In the genomic region with DNA sequence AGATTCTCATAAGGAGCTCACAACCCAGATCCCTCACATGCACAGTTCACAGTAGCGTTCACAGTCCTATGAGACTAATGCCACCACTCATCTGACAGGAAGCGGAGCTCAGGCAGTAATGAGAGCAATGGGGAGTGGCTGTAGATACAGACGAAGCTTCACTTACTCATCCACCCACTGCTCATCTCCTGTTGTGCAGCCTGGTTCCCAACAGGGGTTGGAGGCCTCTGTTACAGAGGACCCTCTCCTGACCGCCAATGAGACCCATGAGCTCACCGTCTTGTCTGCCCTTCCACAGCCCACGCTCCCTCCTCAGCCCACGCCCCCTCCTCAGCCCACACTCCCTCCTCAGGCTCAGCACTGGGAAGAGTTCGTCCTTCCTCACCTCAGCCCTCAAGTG, we compare ENCODE assay signal across 13 cellular contexts. TPM values are rescaled to one million over a fixed set of nuclear protein-coding genes. Genes with fewer than 3 reads are reported as not detected.
DNase-seq lines count a peak whose midpoint lies in the region; FAIRE-seq and TF ChIP-seq lines count a peak whose summit lies in the region.
"Had no signal": no experiment of that assay in that cellular context is flagged by ENCODE, and none has a peak within 500 bp of the region (broad histone marks: within the 10 kb centered on the region; RNA-seq: fewer than 3 reads in every experiment).

No MANE protein-coding gene starts in this region.

- FAIRE-seq in bronchial epithelial cell (lab: Jason Lieb, UNC), result no peak
- FAIRE-seq: endothelial cell of umbilical vein had no signal

- H2AFZ ChIP-seq in Loucy (ENCODE audit: low read length) (peak overlapping the region; percentile 47; the same call in 1 of the 2 replicates), osteoblast (ENCODE audit: low read length) (no peak overlapping the region)
- H2AFZ ChIP-seq: neural progenitor cell had no signal

- no peak for TF ChIP-seq POLR2A in thyroid gland (IDR thresholded peaks at IDR 0.05)

- H3K4me3 ChIP-seq in Loucy (ENCODE audit: low read length, poor library complexity, severe bottlenecking), result no peak overlapping the region
- H3K4me3 ChIP-seq in bronchial epithelial cell (ENCODE audit: low read depth, low read length), result no peak overlapping the region
- H3K4me3 ChIP-seq in thyroid gland (replicated peaks in 1 of 3), result no peak overlapping the region
- H3K4me3 ChIP-seq in osteoblast (ENCODE audit: insufficient read depth, low read length), result no peak overlapping the region
- H3K4me3 ChIP-seq: neural progenitor cell had no signal

- intact Hi-C loops in thyroid gland (cut with DNase I), result no loop called here

- no peak for TF ChIP-seq CTCF in Loucy (conservative IDR thresholded peaks at IDR 0.05; ENCODE audit: low read length)
- TF ChIP-seq CTCF in bronchial epithelial cell (IDR thresholded peaks at IDR 0.05; ENCODE audit: insufficient read depth, low read length, severe bottlenecking), result no peak
- no peak for TF ChIP-seq CTCF in thyroid gland (IDR thresholded peaks at IDR 0.05)
- TF ChIP-seq CTCF in osteoblast (IDR thresholded peaks at IDR 0.05; ENCODE audit: extremely low read depth, low read depth, low read length), result no peak

- H3K36me3 ChIP-seq in Loucy (ENCODE audit: insufficient read depth, low read length) (no peaks in the 10 kb centered on the region), bronchial epithelial cell (ENCODE audit: control insufficient read depth, insufficient read depth, low read length) (no peaks in the 10 kb centered on the region), thyroid gland (no peaks in the 10 kb centered on the region), osteoblast (ENCODE audit: insufficient read depth, low read length) (no peaks in the 10 kb centered on the region)
- H3K36me3 ChIP-seq: neural progenitor cell had no signal

- H4K20me1 ChIP-seq in Loucy (ENCODE audit: insufficient read depth, low read length, poor library complexity, severe bottlenecking), result no peaks in the 10 kb centered on the region
- no peaks in the 10 kb centered on the region for H4K20me1 ChIP-seq in osteoblast (ENCODE audit: insufficient read depth, low read length)

- H3K27ac ChIP-seq in thyroid gland (no peak overlapping the region), osteoblast (ENCODE audit: low read depth, low read length) (no peak overlapping the region)
- H3K27ac ChIP-seq: neural progenitor cell had no signal

- H3K9me2 ChIP-seq in Loucy (replicated peaks; ENCODE audit: low read depth, low read length), result no peaks in the 10 kb centered on the region

- H3K27me3 ChIP-seq in Loucy (ENCODE audit: insufficient read depth, low read length, poor library complexity, severe bottlenecking), result no peaks in the 10 kb centered on the region
- H3K27me3 ChIP-seq in bronchial epithelial cell (ENCODE audit: control insufficient read depth, insufficient read depth, low read length), result no peaks in the 10 kb centered on the region
- no peaks in the 10 kb centered on the region for H3K27me3 ChIP-seq in thyroid gland
- H3K27me3 ChIP-seq in osteoblast (ENCODE audit: insufficient read depth, low read length), result no peaks in the 10 kb centered on the region
- H3K27me3 ChIP-seq: neural progenitor cell had no signal

- H3K4me2 ChIP-seq in Loucy (ENCODE audit: low read depth, low read length, poor library complexity, severe bottlenecking), result peak overlapping the region; percentile 28
- H3K4me2 ChIP-seq in osteoblast (ENCODE audit: insufficient read depth, low read length), result no peak overlapping the region
- H3K4me2 ChIP-seq: neural progenitor cell had no signal

- H3K79me2 ChIP-seq in Loucy (ENCODE audit: insufficient read depth, low read length), result peaks cover 20% of the 10 kb centered on the region; the same call in 1 of the 2 replicates
- H3K79me2 ChIP-seq in osteoblast (ENCODE audit: insufficient read depth, low read length), result no peaks in the 10 kb centered on the region

- peak; percentile 54 to 60 for DNase-seq in activated CD4-positive, alpha-beta T cell treated with anti-CD3 and anti-CD28 coated beads for 4 hours
- DNase-seq in bronchial epithelial cell (ENCODE audit: low read depth) (peak; percentile 47), thyroid gland (no peak), osteoblast (ENCODE audit: insufficient read length, low spot score, missing footprints) (no peak), NCI-H446 (lab: John Stamatoyannopoulos, UW) (no peak)
- peak; percentile 33 for DNase-seq in stimulated activated CD4-positive, alpha-beta T cell treated with anti-CD3 and anti-CD28 coated beads, Interleukin-4, amount 100 ng/mL, for 1 hour
- DNase-seq: DMS79 treated with DMSO at 0.1 percent for 48 hours, HFFc6, NCI-H2171 treated with DMSO at 0.1 percent for 48 hours, SHP77 treated with DMSO at 0.1 percent for 48 hours had no signal

- H3K9me3 ChIP-seq in Loucy (ENCODE audit: insufficient read depth, low read depth, low read length) (no peaks in the 10 kb centered on the region; the same call in 1 of the 2 replicates), thyroid gland (no peaks in the 10 kb centered on the region), osteoblast (ENCODE audit: low read depth, low read length) (no peaks in the 10 kb centered on the region)

- 85 to 89% methylated on average over 8 of the region's 8 CpGs for WGBS in thyroid gland, 2 donors

- H3K9ac ChIP-seq in Loucy (ENCODE audit: low read depth, low read length, poor library complexity, severe bottlenecking), result peak overlapping the region; percentile 73
- H3K9ac ChIP-seq: neural progenitor cell had no signal

- H3K4me1 ChIP-seq in Loucy (ENCODE audit: insufficient read depth, low read length, poor library complexity, severe bottlenecking) (peaks cover 81% of the 10 kb centered on the region), thyroid gland (peaks cover 0 to 5% of the 10 kb centered on the region in 2 donors), osteoblast (ENCODE audit: insufficient read depth, low read length) (no peaks in the 10 kb centered on the region)

- H3F3A ChIP-seq in Loucy (ENCODE audit: low read depth), result no peaks in the 10 kb centered on the region; the same call in 1 of the 2 replicates

RNA-seq across cellular contexts. Expression of a gene that starts 39.6 kb away (rescaled TPM):
- under 0.01 and 0.38 TPM in 2 replicates for total RNA-seq in bronchial epithelial cell
- total RNA-seq in thyroid gland, result 1 to 10 TPM; 2.7 to 3.7 (median 3.0) TPM
- 0.29 TPM in 1 of 2 replicates, not detected in the other for total RNA-seq in osteoblast
- total RNA-seq: endothelial cell of umbilical vein, HFFc6 had no signal

RNA-seq across cellular contexts. Expression of a gene that starts 52.8 kb away (rescaled TPM):
- total RNA-seq in bronchial epithelial cell (not detected in 2 replicates), thyroid gland (1 to 10 TPM in 1 of 4 donors, under 1 TPM in 2, not detected in 1; 0.54 to 1.3 (median 0.81) TPM), osteoblast (not detected in 2 replicates)
- total RNA-seq: endothelial cell of umbilical vein, HFFc6 had no signal

RNA-seq across cellular contexts. Expression of a gene that starts 57.2 kb away (rescaled TPM):
- total RNA-seq in bronchial epithelial cell (7.1 and 15.1 TPM in 2 replicates), thyroid gland (10 to 100 TPM; 26.1 to 37.9 (median 34.9) TPM), osteoblast (5.9 and 6.9 TPM in 2 replicates)
- total RNA-seq: HFFc6 had no signal

Comparison
In these comparisons a context has a peak if more than half of its experiments do, and no peak if none do; other contexts are left out.
1. DNase-seq: peak in activated CD4-positive, alpha-beta T cell treated with anti-CD3 and anti-CD28 coated beads for 4 hours (2 of 2), bronchial epithelial cell (single experiment) and stimulated activated CD4-positive, alpha-beta T cell treated with anti-CD3 and anti-CD28 coated beads, Interleukin-4, amount 100 ng/mL, for 1 hour (single experiment); none in thyroid gland (0 of 2), osteoblast (single experiment) and NCI-H446 (0 of 2).